ENCODE assay signal across 10 cellular contexts in the genomic region with DNA sequence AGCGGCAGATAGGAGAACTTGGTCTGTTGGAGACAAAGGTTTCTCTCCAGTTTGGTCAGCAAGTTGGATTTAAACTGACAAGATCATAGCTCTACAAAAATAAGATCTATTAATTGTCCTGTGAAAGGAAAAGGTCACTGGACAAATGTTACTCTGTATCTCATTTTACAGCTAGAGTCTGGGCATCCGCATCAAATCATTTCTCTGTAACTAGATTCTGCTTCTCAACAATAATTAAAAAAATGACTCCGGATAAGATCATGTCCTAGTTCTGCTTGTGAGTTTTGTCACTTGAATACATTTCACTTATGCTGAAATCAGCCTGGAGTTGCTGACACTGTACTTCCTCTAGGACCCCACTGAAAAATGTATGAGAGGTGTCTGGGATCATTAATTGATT.
"Had no signal": no experiment of that assay in that cellular context is flagged by ENCODE, and none has a peak within 500 bp of the region (broad histone marks: within the 10 kb centered on the region; RNA-seq: fewer than 3 reads in every experiment).

No MANE protein-coding gene starts in this region.

- H3K9ac ChIP-seq: GM23248 had no signal

- H3K27ac ChIP-seq: GM23248, HL-60 had no signal

- H3K9me3 ChIP-seq: HAP-1 had no signal

- H3K4me3 ChIP-seq: GM23248, HAP-1, K562 had no signal

- H2AFZ ChIP-seq: GM23248 had no signal

- ATAC-seq: HCT116, HepG2, K562 had no signal

- FAIRE-seq: HepG2, K562 had no signal

- H3K4me1 ChIP-seq: HAP-1 had no signal

- DNase-seq: GM23248, GOT3, H7, HFFc6, KG1 had no signal

- H3K36me3 ChIP-seq: HAP-1 had no signal
